In the genomic region with DNA sequence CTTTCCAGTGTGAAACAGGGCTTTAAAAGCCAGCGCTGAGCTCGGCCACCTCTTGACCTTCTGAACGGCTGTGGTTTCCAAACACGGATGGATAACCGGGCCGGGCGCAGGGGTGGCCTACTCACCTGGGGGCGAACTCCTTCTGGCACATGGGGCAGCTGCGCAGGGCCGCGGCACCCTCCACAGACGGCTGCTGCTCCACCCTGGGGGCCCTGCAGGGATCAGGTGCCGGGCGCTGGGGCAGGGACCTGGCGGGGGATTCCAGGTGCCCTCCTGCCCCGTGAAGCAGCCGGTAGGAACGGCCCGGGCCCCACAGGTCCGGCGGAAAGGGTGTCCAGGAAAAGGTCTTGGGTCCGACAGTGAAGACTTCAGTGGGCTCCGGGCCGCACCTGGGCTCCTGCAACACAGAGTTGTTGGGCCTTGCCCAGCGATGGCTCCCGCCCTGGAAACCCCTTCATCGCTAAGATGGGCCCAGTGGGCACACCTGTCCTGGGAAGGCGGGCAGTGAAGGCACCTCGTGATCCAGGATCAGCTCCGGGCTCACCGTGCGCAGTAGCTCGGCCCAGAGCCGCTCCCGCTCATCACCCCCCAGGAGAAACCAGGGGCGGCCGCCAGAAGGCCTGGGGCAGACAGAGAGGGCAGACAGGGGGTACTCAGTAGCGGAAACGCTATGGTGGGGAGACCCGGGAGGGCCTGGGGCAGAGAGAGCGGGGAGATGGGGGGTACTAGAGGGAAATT, we compare ENCODE assay signal across 8 cellular contexts. TPM values are rescaled to one million over a fixed set of nuclear protein-coding genes. Genes with fewer than 3 reads are reported as not detected.
DNase-seq lines count a peak whose midpoint lies in the region; ATAC-seq and TF ChIP-seq lines count a peak whose summit lies in the region.

No MANE protein-coding gene starts in this region.

- H3K9me3 ChIP-seq in SU-DHL-6 (ENCODE audit: insufficient read depth, low read length) = no peaks in the 10 kb centered on the region

- TF ChIP-seq CTCF in GM23338 (conservative IDR thresholded peaks at IDR 0.05; ENCODE audit: low read depth in 2 of 2) (no peak), SU-DHL-6 (IDR thresholded peaks at IDR 0.05; ENCODE audit: insufficient read depth, low read length, poor library complexity, severe bottlenecking) (no peak), foreskin fibroblast (IDR thresholded peaks at IDR 0.05; ENCODE audit: low read depth, low read length) (no peak)

- H3K4me1 ChIP-seq in GM23338 (ENCODE audit: insufficient read depth) = peaks cover 12% of the 10 kb centered on the region; the same call in 1 of the 2 replicates

- peak overlapping the region; percentile 77 for H3K4me3 Mint-ChIP-seq in GM23338

- H3F3A ChIP-seq in GM23338 (replicated peaks; ENCODE audit: low read depth) = peaks cover 9% of the 10 kb centered on the region
- H3F3A ChIP-seq in SU-DHL-6 (ENCODE audit: insufficient read depth) = no peaks in the 10 kb centered on the region

- H3K36me3 ChIP-seq in GM23338 (ENCODE audit: insufficient read depth) = no peaks in the 10 kb centered on the region
- no peaks in the 10 kb centered on the region for H3K36me3 ChIP-seq in SU-DHL-6 (ENCODE audit: low read length)

- H3K27ac Mint-ChIP-seq in GM23338 = no peak overlapping the region

- H3K4me2 ChIP-seq in GM23338 = peak overlapping the region; percentile 88
- peak overlapping the region; percentile 42 for H3K4me2 ChIP-seq in SU-DHL-6 (ENCODE audit: low read depth, low read length, poor library complexity, severe bottlenecking)

- H3K79me2 ChIP-seq in GM23338 (replicated peaks; ENCODE audit: insufficient read depth) = peaks cover 19% of the 10 kb centered on the region
- no peaks in the 10 kb centered on the region for H3K79me2 ChIP-seq in SU-DHL-6 (ENCODE audit: insufficient read depth, low read length)

- H2AFZ ChIP-seq in GM23338 = no peak overlapping the region
- H2AFZ ChIP-seq in SU-DHL-6 (ENCODE audit: low read depth, low read length, severe bottlenecking) = no peak overlapping the region

- 0 out of 2 replicates have a peak overlapping the region, but pooled peaks have one; percentile 9 for H3K27ac ChIP-seq in GM23338 (ENCODE audit: low read depth)
- no peak overlapping the region for H3K27ac ChIP-seq in SU-DHL-6 (ENCODE audit: low read depth, low read length)
- no peak overlapping the region for H3K27ac ChIP-seq in caudate nucleus (ENCODE audit: low read depth, low read length)

- H3K27me3 ChIP-seq in GM23338 (ENCODE audit: insufficient read depth) (no peaks in the 10 kb centered on the region), SU-DHL-6 (ENCODE audit: low read length) (no peaks in the 10 kb centered on the region)

- no peaks in the 10 kb centered on the region; the same call in 1 of the 2 replicates for H4K20me1 ChIP-seq in GM23338 (replicated peaks; ENCODE audit: insufficient read depth)
- no peaks in the 10 kb centered on the region for H4K20me1 ChIP-seq in SU-DHL-6 (ENCODE audit: low read depth, low read length)

- H3K27me3 Mint-ChIP-seq in GM23338 (ENCODE audit: insufficient read depth, low read depth, poor library complexity) = peaks cover 8% of the 10 kb centered on the region

- H3K9me2 ChIP-seq in GM23338 (ENCODE audit: insufficient read depth) (no peaks in the 10 kb centered on the region), SU-DHL-6 (replicated peaks; ENCODE audit: insufficient read depth, low read length) (no peaks in the 10 kb centered on the region)

- no peak overlapping the region for H3K9ac ChIP-seq in SU-DHL-6 (ENCODE audit: low read length)

- ATAC-seq in GM23338 (no peak; the same call in 2 of the 3 replicates), GM19397 (IDR thresholded peaks at IDR 0.05; ENCODE audit: unreplicated experiment) (no peak)

- H3K4me3 ChIP-seq in GM23338 (peak overlapping the region; percentile 70), SU-DHL-6 (ENCODE audit: insufficient read depth, low read length, poor library complexity, severe bottlenecking) (no peak overlapping the region), foreskin fibroblast (ENCODE audit: low read depth in 1 of 2, low read length in 2 of 2) (peak overlapping the region; percentile 54 to 58), skeletal muscle cell (ENCODE audit: low read depth, low read length) (peak overlapping the region; percentile 61)

- H3K36me3 Mint-ChIP-seq in GM23338 (ENCODE audit: low read depth) = peaks cover 8% of the 10 kb centered on the region; the same call in 2 of the 3 replicates

- H3K4me1 Mint-ChIP-seq in GM23338 = peaks cover 10% of the 10 kb centered on the region

- H3K9me3 Mint-ChIP-seq in GM23338 = no peaks in the 10 kb centered on the region; the same call in 2 of the 3 replicates

- DNase-seq in GM23338 (ENCODE audit: low spot score) (peak; percentile 51), foreskin fibroblast (no peak), skeletal muscle cell (ENCODE audit: low read depth) (no peak), caudate nucleus (lab: John Stamatoyannopoulos, UW) (no peak), foreskin melanocyte (no peak)
- DNase-seq in activated effector memory CD4-positive, alpha-beta T cell treated with Interleukin-2 at 50 U/mL for 16 hours = no peak

TF ChIP-seq in GM23338, 12 proteins besides CTCF, POLR2A, EP300 and RAD21:
- 0 out of 2 replicates have a peak, but pooled peaks have one; percentile 15 for TF ChIP-seq POLR2AphosphoS5 (IDR thresholded peaks at IDR 0.05; ENCODE audit: low read depth)
- no peak for TF ChIP-seq EZH2 (IDR thresholded peaks at IDR 0.05; ENCODE audit: low read depth, unreplicated experiment)
- no peak for TF ChIP-seq NANOG (IDR thresholded peaks at IDR 0.05; ENCODE audit: borderline replicate concordance)
- TF ChIP-seq STAT1 (IDR thresholded peaks at IDR 0.05; ENCODE audit: unreplicated experiment) = no peak
- TF ChIP-seq, protein P1, sequence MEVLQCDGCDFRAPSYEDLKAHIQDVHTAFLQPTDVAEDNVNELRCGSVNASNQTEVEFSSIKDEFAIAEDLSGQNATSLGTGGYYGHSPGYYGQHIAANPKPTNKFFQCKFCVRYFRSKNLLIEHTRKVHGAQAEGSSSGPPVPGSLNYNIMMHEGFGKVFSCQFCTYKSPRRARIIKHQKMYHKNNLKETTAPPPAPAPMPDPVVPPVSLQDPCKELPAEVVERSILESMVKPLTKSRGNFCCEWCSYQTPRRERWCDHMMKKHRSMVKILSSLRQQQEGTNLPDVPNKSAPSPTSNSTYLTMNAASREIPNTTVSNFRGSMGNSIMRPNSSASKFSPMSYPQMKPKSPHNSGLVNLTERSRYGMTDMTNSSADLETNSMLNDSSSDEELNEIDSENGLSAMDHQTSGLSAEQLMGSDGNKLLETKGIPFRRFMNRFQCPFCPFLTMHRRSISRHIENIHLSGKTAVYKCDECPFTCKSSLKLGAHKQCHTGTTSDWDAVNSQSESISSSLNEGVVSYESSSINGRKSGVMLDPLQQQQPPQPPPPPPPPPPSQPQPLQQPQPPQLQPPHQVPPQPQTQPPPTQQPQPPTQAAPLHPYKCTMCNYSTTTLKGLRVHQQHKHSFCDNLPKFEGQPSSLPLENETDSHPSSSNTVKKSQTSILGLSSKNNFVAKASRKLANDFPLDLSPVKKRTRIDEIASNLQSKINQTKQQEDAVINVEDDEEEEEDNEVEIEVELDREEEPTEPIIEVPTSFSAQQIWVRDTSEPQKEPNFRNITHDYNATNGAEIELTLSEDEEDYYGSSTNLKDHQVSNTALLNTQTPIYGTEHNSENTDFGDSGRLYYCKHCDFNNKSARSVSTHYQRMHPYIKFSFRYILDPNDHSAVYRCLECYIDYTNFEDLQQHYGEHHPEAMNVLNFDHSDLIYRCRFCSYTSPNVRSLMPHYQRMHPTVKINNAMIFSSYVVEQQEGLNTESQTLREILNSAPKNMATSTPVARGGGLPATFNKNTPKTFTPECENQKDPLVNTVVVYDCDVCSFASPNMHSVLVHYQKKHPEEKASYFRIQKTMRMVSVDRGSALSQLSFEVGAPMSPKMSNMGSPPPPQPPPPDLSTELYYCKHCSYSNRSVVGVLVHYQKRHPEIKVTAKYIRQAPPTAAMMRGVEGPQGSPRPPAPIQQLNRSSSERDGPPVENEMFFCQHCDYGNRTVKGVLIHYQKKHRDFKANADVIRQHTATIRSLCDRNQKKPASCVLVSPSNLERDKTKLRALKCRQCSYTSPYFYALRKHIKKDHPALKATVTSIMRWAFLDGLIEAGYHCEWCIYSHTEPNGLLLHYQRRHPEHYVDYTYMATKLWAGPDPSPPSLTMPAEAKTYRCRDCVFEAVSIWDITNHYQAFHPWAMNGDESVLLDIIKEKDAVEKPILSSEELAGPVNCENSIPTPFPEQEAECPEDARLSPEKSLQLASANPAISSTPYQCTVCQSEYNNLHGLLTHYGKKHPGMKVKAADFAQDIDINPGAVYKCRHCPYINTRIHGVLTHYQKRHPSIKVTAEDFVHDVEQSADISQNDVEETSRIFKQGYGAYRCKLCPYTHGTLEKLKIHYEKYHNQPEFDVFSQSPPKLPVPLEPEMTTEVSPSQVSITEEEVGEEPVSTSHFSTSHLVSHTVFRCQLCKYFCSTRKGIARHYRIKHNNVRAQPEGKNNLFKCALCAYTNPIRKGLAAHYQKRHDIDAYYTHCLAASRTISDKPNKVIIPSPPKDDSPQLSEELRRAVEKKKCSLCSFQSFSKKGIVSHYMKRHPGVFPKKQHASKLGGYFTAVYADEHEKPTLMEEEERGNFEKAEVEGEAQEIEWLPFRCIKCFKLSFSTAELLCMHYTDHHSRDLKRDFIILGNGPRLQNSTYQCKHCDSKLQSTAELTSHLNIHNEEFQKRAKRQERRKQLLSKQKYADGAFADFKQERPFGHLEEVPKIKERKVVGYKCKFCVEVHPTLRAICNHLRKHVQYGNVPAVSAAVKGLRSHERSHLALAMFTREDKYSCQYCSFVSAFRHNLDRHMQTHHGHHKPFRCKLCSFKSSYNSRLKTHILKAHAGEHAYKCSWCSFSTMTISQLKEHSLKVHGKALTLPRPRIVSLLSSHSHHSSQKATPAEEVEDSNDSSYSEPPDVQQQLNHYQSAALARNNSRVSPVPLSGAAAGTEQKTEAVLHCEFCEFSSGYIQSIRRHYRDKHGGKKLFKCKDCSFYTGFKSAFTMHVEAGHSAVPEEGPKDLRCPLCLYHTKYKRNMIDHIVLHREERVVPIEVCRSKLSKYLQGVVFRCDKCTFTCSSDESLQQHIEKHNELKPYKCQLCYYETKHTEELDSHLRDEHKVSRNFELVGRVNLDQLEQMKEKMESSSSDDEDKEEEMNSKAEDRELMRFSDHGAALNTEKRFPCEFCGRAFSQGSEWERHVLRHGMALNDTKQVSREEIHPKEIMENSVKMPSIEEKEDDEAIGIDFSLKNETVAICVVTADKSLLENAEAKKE (CRISPR knock-in tag; IDR thresholded peaks at IDR 0.05) = no peak
- TF ChIP-seq ZNF114 (CRISPR knock-in tag; IDR thresholded peaks at IDR 0.05) = no peak
TF ChIP-seq in GM23338: peak in this region for 1.

RNA-seq across cellular contexts. Expression of a gene that starts 0.9 kb away (rescaled TPM):
- total RNA-seq in GM23338 (2014; rRNA removed; shearing (Covaris generic)) = 54.3 and 79.1 TPM in 2 replicates
- 167 and 173 TPM in 2 replicates for polyA plus RNA-seq in GM23338 (2016; fragmentation: Nextera tagmentation; extraction: Ambion mirVana)

RNA-seq across cellular contexts. Expression of a gene that starts 34.4 kb away (rescaled TPM):
- 62.8 and 66.8 TPM in 2 replicates for total RNA-seq in GM23338 (2014; rRNA removed; shearing (Covaris generic))
- polyA plus RNA-seq in GM23338 (2016; fragmentation: Nextera tagmentation; extraction: Ambion mirVana) = 9.3 and 10.4 TPM in 2 replicates
